1 cellular context compared by ENCODE assay signal in the genomic region with DNA sequence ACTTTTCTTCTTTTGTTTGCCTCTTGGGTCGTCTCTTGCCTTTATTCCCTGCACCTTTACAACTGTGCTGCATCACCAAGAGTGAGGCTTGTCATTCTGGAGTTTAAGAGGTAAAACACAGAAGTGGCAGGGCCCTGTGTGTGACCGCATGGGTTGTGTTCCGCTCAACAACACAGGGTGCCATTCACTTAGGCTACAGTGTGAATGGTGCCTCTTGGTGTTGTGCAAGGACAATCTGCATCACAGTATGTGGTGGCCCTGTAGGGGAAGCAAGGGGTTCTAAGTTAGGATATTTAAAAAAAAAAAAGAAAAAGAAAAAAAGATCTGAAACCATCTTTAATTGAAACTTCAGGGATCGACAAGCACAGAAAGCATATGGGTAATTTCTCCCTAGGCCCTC.
TF ChIP-seq lines count a peak whose summit lies in the region.

No MANE protein-coding gene starts in this region.

TF ChIP-seq in GM23338, 12 proteins besides CTCF, POLR2A, EP300 and RAD21:
- no peak for TF ChIP-seq NANOG (IDR thresholded peaks at IDR 0.05; ENCODE audit: borderline replicate concordance)
- TF ChIP-seq CREB1 (CRISPR knock-in tag; IDR thresholded peaks at IDR 0.05; ENCODE audit: low read depth) = no peak
- TF ChIP-seq EZH2phosphoT487 (IDR thresholded peaks at IDR 0.05; ENCODE audit: unreplicated experiment) = no peak
- TF ChIP-seq, protein P1, sequence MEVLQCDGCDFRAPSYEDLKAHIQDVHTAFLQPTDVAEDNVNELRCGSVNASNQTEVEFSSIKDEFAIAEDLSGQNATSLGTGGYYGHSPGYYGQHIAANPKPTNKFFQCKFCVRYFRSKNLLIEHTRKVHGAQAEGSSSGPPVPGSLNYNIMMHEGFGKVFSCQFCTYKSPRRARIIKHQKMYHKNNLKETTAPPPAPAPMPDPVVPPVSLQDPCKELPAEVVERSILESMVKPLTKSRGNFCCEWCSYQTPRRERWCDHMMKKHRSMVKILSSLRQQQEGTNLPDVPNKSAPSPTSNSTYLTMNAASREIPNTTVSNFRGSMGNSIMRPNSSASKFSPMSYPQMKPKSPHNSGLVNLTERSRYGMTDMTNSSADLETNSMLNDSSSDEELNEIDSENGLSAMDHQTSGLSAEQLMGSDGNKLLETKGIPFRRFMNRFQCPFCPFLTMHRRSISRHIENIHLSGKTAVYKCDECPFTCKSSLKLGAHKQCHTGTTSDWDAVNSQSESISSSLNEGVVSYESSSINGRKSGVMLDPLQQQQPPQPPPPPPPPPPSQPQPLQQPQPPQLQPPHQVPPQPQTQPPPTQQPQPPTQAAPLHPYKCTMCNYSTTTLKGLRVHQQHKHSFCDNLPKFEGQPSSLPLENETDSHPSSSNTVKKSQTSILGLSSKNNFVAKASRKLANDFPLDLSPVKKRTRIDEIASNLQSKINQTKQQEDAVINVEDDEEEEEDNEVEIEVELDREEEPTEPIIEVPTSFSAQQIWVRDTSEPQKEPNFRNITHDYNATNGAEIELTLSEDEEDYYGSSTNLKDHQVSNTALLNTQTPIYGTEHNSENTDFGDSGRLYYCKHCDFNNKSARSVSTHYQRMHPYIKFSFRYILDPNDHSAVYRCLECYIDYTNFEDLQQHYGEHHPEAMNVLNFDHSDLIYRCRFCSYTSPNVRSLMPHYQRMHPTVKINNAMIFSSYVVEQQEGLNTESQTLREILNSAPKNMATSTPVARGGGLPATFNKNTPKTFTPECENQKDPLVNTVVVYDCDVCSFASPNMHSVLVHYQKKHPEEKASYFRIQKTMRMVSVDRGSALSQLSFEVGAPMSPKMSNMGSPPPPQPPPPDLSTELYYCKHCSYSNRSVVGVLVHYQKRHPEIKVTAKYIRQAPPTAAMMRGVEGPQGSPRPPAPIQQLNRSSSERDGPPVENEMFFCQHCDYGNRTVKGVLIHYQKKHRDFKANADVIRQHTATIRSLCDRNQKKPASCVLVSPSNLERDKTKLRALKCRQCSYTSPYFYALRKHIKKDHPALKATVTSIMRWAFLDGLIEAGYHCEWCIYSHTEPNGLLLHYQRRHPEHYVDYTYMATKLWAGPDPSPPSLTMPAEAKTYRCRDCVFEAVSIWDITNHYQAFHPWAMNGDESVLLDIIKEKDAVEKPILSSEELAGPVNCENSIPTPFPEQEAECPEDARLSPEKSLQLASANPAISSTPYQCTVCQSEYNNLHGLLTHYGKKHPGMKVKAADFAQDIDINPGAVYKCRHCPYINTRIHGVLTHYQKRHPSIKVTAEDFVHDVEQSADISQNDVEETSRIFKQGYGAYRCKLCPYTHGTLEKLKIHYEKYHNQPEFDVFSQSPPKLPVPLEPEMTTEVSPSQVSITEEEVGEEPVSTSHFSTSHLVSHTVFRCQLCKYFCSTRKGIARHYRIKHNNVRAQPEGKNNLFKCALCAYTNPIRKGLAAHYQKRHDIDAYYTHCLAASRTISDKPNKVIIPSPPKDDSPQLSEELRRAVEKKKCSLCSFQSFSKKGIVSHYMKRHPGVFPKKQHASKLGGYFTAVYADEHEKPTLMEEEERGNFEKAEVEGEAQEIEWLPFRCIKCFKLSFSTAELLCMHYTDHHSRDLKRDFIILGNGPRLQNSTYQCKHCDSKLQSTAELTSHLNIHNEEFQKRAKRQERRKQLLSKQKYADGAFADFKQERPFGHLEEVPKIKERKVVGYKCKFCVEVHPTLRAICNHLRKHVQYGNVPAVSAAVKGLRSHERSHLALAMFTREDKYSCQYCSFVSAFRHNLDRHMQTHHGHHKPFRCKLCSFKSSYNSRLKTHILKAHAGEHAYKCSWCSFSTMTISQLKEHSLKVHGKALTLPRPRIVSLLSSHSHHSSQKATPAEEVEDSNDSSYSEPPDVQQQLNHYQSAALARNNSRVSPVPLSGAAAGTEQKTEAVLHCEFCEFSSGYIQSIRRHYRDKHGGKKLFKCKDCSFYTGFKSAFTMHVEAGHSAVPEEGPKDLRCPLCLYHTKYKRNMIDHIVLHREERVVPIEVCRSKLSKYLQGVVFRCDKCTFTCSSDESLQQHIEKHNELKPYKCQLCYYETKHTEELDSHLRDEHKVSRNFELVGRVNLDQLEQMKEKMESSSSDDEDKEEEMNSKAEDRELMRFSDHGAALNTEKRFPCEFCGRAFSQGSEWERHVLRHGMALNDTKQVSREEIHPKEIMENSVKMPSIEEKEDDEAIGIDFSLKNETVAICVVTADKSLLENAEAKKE (CRISPR knock-in tag; IDR thresholded peaks at IDR 0.05) = no peak
- TF ChIP-seq EZH2 (IDR thresholded peaks at IDR 0.05; ENCODE audit: low read depth, unreplicated experiment) = no peak
TF ChIP-seq in GM23338: peak in this region for 0.
